In the genomic region with DNA sequence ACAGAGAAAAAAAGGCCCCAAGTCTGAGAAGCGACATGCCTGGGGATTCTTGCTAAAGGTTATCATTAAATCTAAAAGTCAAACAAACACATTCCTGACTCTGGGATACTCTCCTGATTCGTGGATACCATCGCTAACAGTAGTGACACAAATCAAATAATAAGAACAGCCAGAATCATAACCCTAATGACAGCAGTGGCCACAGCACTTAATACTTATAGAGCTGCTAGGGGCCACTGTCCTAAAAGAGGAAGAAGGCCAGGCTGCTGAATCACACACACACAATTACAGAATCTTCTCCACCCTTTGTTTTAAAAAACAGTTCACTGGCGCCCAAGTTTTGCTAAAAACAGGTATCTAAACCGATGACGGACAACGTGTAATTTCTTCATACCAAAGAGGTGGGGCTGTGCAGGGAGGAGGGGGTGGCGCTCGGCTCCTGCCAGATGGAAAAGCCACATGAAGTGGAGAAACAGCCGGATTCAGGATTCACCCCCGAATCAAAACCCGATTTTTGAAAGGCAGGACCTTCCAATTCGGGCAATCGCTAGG, we compare ENCODE assay signal across 1 cellular context.
TF ChIP-seq lines count a peak whose summit lies in the region.

No MANE protein-coding gene starts in this region.

TF ChIP-seq in GM23338, 12 proteins besides CTCF, POLR2A, EP300 and RAD21 (continued from another document):
- TF ChIP-seq POLR2AphosphoS5 (IDR thresholded peaks at IDR 0.05; ENCODE audit: low read depth): no peak
- TF ChIP-seq CREB1 (CRISPR knock-in tag; IDR thresholded peaks at IDR 0.05; ENCODE audit: low read depth): no peak
- no peak for TF ChIP-seq ZNF114 (CRISPR knock-in tag; IDR thresholded peaks at IDR 0.05)
